8 cellular contexts compared by ENCODE assay signal in the genomic region with DNA sequence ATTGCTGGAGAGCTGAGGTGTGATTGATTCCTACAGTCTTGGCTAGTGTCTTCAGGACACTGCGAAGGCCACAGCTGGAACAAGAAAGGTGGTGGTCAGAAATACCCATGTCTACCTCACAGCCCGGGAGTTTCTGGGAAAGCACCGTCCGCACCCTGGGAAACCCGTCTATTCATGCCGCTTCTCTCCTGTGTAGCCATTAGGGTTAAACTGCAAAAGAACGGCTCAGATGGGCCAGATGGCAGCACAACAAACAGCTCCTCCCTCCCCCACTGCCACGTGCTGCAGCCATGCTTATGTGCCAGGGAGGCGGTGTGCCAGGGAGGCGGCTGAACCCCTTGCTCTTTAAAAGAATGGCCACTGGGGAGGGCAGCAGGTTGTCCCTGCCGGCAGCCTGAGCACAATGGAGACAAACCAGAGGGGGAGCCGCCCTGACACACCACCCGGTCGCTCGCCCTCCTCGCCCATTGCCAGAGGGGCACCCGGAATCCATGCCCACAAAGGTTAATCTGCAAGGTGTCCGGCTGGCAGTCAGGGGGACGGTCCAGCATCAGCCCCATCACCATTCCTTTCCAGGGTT.
DNase-seq lines count a peak whose midpoint lies in the region; ATAC-seq and TF ChIP-seq lines count a peak whose summit lies in the region.

No MANE protein-coding gene starts in this region.

- no peak for TF ChIP-seq POLR2A in tibial nerve (IDR thresholded peaks at IDR 0.05)

- H3K9me3 Mint-ChIP-seq in effector memory CD8-positive, alpha-beta T cell = no peaks in the 10 kb centered on the region

- no peaks in the 10 kb centered on the region for H3K27me3 Mint-ChIP-seq in effector memory CD8-positive, alpha-beta T cell

- H3K4me3 ChIP-seq in KMS-11 (IDR thresholded peaks at IDR 0.05; ENCODE audit: insufficient read depth, low read depth, low read length) (no peak overlapping the region), mucosa of descending colon (no peak overlapping the region), tibial nerve (peak overlapping the region; percentile 18 to 54 (median 38))

- peaks cover 61% of the 10 kb centered on the region for H3K36me3 Mint-ChIP-seq in effector memory CD8-positive, alpha-beta T cell (ENCODE audit: insufficient read depth)

- H3K27ac ChIP-seq in KMS-11 (peak overlapping the region; percentile 93), tibial nerve (peak overlapping the region; percentile 29 to 87 (median 63))

- H3K4me2 ChIP-seq in KMS-11 = peak overlapping the region; percentile 93

- TF ChIP-seq CTCF in KMS-11 (conservative IDR thresholded peaks at IDR 0.05; ENCODE audit: low read depth, low read length) (no peak), mucosa of descending colon (IDR thresholded peaks at IDR 0.05) (no peak), tibial nerve (IDR thresholded peaks at IDR 0.05) (peak in 2 of 5 experiments; percentile 5 to 42)

- no peak overlapping the region; the same call in 1 of the 2 replicates for H2AFZ ChIP-seq in KMS-11 (ENCODE audit: low read depth)

- peak; percentile 78 for DNase-seq in COR-L47 (lab: John Stamatoyannopoulos, UW)
- no peak for DNase-seq in effector memory CD8-positive, alpha-beta T cell
- peak; percentile 78 to 84 (median 80) for DNase-seq in mucosa of descending colon
- DNase-seq in tibial nerve (ENCODE audit: low spot score in 2 of 2) = peak; percentile 53 to 58
- no peak for DNase-seq in NK-92 (lab: John Stamatoyannopoulos, UW; ENCODE audit: unreplicated experiment)

- WGBS in tibial nerve, 2 donors = 13 to 27% methylated on average over 14 to 19 of the region's 19 CpGs

- peak overlapping the region; percentile 72 to 75 for H3K4me3 Mint-ChIP-seq in effector memory CD8-positive, alpha-beta T cell

- ATAC-seq in SK-N-SH treated with all-trans-retinoic acid at 6 μM for 48 hours (peak; percentile 76), mucosa of descending colon (peak; percentile 76), HG02678 (IDR thresholded peaks at IDR 0.05; ENCODE audit: unreplicated experiment) (no peak)
- ATAC-seq in effector memory CD8-positive, alpha-beta T cell (replicated peaks) = peak; percentile 56

- peak overlapping the region; percentile 69 to 91 for H3K27ac Mint-ChIP-seq in effector memory CD8-positive, alpha-beta T cell

- peaks cover 69 to 79% of the 10 kb centered on the region in 2 donors for H3K4me1 Mint-ChIP-seq in effector memory CD8-positive, alpha-beta T cell (ENCODE audit: low read depth in 2 of 2)

- H3K79me2 ChIP-seq in KMS-11 (ENCODE audit: insufficient read depth, low read depth) = peaks cover 99% of the 10 kb centered on the region

- peak in 1 of 2 donors; percentile 89 for TF ChIP-seq EP300 in tibial nerve (IDR thresholded peaks at IDR 0.05)

- no peaks in the 10 kb centered on the region for H3K27me3 ChIP-seq in KMS-11 (ENCODE audit: insufficient read depth, low read depth)
- H3K27me3 ChIP-seq in tibial nerve = no peaks in the 10 kb centered on the region

- H3K9me3 ChIP-seq in mucosa of descending colon (no peaks in the 10 kb centered on the region), tibial nerve (no peaks in the 10 kb centered on the region)

- no peaks in the 10 kb centered on the region for H4K20me1 ChIP-seq in KMS-11 (ENCODE audit: insufficient read depth)

- H3K4me1 ChIP-seq in KMS-11 (ENCODE audit: low read depth, poor library complexity, severe bottlenecking) (peaks cover 87% of the 10 kb centered on the region), mucosa of descending colon (ENCODE audit: low read depth) (peaks cover 64% of the 10 kb centered on the region), tibial nerve (peaks cover 0 to 86% (median 57%) of the 10 kb centered on the region in 4 donors)

- intact Hi-C loops in mucosa of descending colon (cut with DNase I, micrococcal nuclease) = no loop called here

- no peaks in the 10 kb centered on the region for H3K36me3 ChIP-seq in KMS-11 (ENCODE audit: insufficient read depth)
- H3K36me3 ChIP-seq in mucosa of descending colon (ENCODE audit: low read depth) = no peaks in the 10 kb centered on the region
- no peaks in the 10 kb centered on the region for H3K36me3 ChIP-seq in tibial nerve

- H3K9ac ChIP-seq in KMS-11 = peak overlapping the region; percentile 86

TF ChIP-seq in SK-N-SH treated with all-trans-retinoic acid at 6 μM for 48 hours, 23 proteins besides CTCF, POLR2A, EP300 and RAD21:
- TF ChIP-seq, protein P1, sequence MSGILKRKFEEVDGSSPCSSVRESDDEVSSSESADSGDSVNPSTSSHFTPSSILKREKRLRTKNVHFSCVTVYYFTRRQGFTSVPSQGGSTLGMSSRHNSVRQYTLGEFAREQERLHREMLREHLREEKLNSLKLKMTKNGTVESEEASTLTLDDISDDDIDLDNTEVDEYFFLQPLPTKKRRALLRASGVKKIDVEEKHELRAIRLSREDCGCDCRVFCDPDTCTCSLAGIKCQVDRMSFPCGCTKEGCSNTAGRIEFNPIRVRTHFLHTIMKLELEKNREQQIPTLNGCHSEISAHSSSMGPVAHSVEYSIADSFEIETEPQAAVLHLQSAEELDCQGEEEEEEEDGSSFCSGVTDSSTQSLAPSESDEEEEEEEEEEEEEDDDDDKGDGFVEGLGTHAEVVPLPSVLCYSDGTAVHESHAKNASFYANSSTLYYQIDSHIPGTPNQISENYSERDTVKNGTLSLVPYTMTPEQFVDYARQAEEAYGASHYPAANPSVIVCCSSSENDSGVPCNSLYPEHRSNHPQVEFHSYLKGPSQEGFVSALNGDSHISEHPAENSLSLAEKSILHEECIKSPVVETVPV (CRISPR knock-in tag; IDR thresholded peaks at IDR 0.05) = no peak
- no peak for TF ChIP-seq BACH2 (CRISPR knock-in tag; IDR thresholded peaks at IDR 0.05; ENCODE audit: borderline replicate concordance)
- TF ChIP-seq, protein P2, sequence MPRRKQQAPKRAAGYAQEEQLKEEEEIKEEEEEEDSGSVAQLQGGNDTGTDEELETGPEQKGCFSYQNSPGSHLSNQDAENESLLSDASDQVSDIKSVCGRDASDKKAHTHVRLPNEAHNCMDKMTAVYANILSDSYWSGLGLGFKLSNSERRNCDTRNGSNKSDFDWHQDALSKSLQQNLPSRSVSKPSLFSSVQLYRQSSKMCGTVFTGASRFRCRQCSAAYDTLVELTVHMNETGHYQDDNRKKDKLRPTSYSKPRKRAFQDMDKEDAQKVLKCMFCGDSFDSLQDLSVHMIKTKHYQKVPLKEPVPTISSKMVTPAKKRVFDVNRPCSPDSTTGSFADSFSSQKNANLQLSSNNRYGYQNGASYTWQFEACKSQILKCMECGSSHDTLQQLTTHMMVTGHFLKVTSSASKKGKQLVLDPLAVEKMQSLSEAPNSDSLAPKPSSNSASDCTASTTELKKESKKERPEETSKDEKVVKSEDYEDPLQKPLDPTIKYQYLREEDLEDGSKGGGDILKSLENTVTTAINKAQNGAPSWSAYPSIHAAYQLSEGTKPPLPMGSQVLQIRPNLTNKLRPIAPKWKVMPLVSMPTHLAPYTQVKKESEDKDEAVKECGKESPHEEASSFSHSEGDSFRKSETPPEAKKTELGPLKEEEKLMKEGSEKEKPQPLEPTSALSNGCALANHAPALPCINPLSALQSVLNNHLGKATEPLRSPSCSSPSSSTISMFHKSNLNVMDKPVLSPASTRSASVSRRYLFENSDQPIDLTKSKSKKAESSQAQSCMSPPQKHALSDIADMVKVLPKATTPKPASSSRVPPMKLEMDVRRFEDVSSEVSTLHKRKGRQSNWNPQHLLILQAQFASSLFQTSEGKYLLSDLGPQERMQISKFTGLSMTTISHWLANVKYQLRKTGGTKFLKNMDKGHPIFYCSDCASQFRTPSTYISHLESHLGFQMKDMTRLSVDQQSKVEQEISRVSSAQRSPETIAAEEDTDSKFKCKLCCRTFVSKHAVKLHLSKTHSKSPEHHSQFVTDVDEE (CRISPR knock-in tag; IDR thresholded peaks at IDR 0.05) = peak; percentile 77; the same call in 1 of the 2 replicates
- TF ChIP-seq ZFP3 (CRISPR knock-in tag; IDR thresholded peaks at IDR 0.05) = peak; percentile 46
- TF ChIP-seq, protein P3, sequence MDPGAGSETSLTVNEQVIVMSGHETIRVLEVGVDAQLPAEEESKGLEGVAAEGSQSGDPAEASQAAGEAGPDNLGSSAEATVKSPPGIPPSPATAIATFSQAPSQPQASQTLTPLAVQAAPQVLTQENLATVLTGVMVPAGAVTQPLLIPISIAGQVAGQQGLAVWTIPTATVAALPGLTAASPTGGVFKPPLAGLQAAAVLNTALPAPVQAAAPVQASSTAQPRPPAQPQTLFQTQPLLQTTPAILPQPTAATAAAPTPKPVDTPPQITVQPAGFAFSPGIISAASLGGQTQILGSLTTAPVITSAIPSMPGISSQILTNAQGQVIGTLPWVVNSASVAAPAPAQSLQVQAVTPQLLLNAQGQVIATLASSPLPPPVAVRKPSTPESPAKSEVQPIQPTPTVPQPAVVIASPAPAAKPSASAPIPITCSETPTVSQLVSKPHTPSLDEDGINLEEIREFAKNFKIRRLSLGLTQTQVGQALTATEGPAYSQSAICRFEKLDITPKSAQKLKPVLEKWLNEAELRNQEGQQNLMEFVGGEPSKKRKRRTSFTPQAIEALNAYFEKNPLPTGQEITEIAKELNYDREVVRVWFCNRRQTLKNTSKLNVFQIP (CRISPR knock-in tag; IDR thresholded peaks at IDR 0.05; ENCODE audit: borderline replicate concordance, low read depth) = 0 out of 2 replicates have a peak, but pooled peaks have one; percentile 58
- no peak for TF ChIP-seq ZFP30 (CRISPR knock-in tag; IDR thresholded peaks at IDR 0.05)
- TF ChIP-seq CSDC2 (CRISPR knock-in tag; IDR thresholded peaks at IDR 0.05) = peak; percentile 82

Comparison
In these comparisons a context has a peak if more than half of its experiments do, and no peak if none do; other contexts are left out.
1. DNase-seq: peak in COR-L47 (single experiment), mucosa of descending colon (3 of 3) and tibial nerve (2 of 2); none in effector memory CD8-positive, alpha-beta T cell (0 of 3) and NK-92 (single experiment).
2. H3K4me3 ChIP-seq: peak in tibial nerve (4 of 4); none in KMS-11 (single experiment) and mucosa of descending colon (single experiment).